ENCODE assay signal across 10 cellular contexts in the genomic region with DNA sequence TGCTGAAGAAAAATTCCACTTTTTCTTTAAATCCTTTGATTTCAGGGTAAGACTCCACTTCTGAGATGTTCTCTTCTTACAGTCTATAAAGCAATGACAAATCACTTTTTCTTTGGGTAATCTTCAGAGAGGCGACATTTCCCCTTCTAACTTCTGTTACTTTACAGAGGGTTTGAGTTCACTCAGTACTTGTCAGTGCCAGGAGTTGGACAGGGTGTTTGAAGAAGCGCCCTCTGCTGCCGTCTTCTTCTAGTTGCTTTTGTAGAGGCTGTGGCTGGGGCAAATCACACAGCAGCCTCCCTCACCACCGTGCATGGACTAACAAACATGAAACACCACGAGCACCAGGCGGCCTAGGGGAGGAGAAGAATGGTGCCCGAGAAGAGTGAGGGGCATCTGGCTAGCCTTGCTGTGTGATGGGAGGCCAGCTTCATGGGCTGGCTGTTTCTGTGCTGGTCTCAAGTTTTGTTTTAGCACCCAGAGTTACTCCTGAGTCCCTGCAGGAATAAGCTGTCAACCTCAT. TPM values are rescaled to one million over a fixed set of nuclear protein-coding genes. Genes with fewer than 3 reads are reported as not detected.
DNase-seq lines count a peak whose midpoint lies in the region; ATAC-seq and TF ChIP-seq lines count a peak whose summit lies in the region.
"Had no signal": no experiment of that assay in that cellular context is flagged by ENCODE, and none has a peak within 500 bp of the region (broad histone marks: within the 10 kb centered on the region; RNA-seq: fewer than 3 reads in every experiment).

A gene with protein sequence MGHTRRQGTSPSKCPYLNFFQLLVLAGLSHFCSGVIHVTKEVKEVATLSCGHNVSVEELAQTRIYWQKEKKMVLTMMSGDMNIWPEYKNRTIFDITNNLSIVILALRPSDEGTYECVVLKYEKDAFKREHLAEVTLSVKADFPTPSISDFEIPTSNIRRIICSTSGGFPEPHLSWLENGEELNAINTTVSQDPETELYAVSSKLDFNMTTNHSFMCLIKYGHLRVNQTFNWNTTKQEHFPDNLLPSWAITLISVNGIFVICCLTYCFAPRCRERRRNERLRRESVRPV (minus strand): TSS at position 174 of the 523 bp plus-strand sequence. CDS start 1,886 bp downstream, outside the sequence.

- in situ Hi-C loops in IMR-90 (cut with MboI; ENCODE audit: low sequenced_read_pairs): no loop called here

- TF ChIP-seq POLR2A in IMR-90 (IDR thresholded peaks at IDR 0.05; ENCODE audit: low read depth, low read length) (no peak), body of pancreas (IDR thresholded peaks at IDR 0.05) (no peak)

- H3K9me3 ChIP-seq in IMR-90 (ENCODE audit: control insufficient read depth, insufficient read depth, low read length) (no peaks in the 10 kb centered on the region), T-helper 17 cell (ENCODE audit: control insufficient read depth, low read length, poor library complexity, severe bottlenecking) (no peaks in the 10 kb centered on the region), body of pancreas (no peaks in the 10 kb centered on the region)

- dilution Hi-C loops in IMR-90 (cut with HindIII; ENCODE audit: low sequenced_read_pairs, unreplicated experiment): no loop called here

- intact Hi-C loops in IMR-90 (cut with micrococcal nuclease) (no loop called here), body of pancreas (cut with DNase I) (no loop called here)

- H4K20me1 ChIP-seq in IMR-90 (ENCODE audit: insufficient read depth, low read length): no peaks in the 10 kb centered on the region
- H4K20me1 ChIP-seq: BLaER1 had no signal

- no peak within 1 kb of the TSS for H2BK120ac ChIP-seq in IMR-90 (ENCODE audit: low read depth, low read length)

- H4K8ac ChIP-seq in IMR-90 (ENCODE audit: low read depth in 2 of 2, low read length in 2 of 2): no peak within 1 kb of the TSS

- no peak within 1 kb of the TSS for H4K91ac ChIP-seq in IMR-90 (ENCODE audit: insufficient read depth, low read depth, low read length)

- H3K27me3 Mint-ChIP-seq in T-helper 17 cell: no peaks in the 10 kb centered on the region

- H3K79me1 ChIP-seq in IMR-90 (ENCODE audit: low read depth in 1 of 2, low read length in 2 of 2): no peaks in the 10 kb centered on the region

- H4K5ac ChIP-seq in IMR-90 (ENCODE audit: low read depth, low read length): no peak within 1 kb of the TSS

- DNase-seq in NCI-H1105 treated with DMSO at 0.1 percent for 48 hours (lab: John Stamatoyannopoulos, UW) (peak; percentile 11), NCI-H1105 (lab: John Stamatoyannopoulos, UW) (no peak), IMR-90 (peak; percentile 38), T-helper 17 cell (peak; percentile 29 to 53 (median 42)), body of pancreas (peak; percentile 66 to 79 (median 73)), left lobe of liver (ENCODE audit: low spot score) (peak; percentile 58), stromal cell of bone marrow (ENCODE audit: low read depth) (peak; percentile 15)

- CTCF ChIA-PET in IMR-90 (lab: Yijun Ruan, JAX): no interaction called here

- BruUV-seq in IMR-90 (replicated peaks; lab: Mats Ljungman, UMichigan): no TSS peak

- H3K27me3 ChIP-seq in IMR-90 (ENCODE audit: control insufficient read depth, insufficient read depth, low read length) (peaks cover 25% of the 10 kb centered on the region), body of pancreas (no peaks in the 10 kb centered on the region)
- H3K27me3 ChIP-seq: BLaER1 had no signal

- no peak within 1 kb of the TSS for H2AK9ac ChIP-seq in IMR-90 (replicated peaks; ENCODE audit: low read depth, low read length, poor library complexity)

- H3K23ac ChIP-seq in IMR-90 (ENCODE audit: low read depth, low read length): no peak within 1 kb of the TSS

- H3K36me3 ChIP-seq in IMR-90 (ENCODE audit: control insufficient read depth, insufficient read depth, low read length) (no peaks in the 10 kb centered on the region), body of pancreas (replicated peaks in 1 of 2; ENCODE audit: insufficient read depth in 1 of 2, low read depth in 2 of 2) (no peaks in the 10 kb centered on the region)
- H3K36me3 ChIP-seq: BLaER1 had no signal

- no peak within 1 kb of the TSS for H2BK5ac ChIP-seq in IMR-90 (ENCODE audit: low read depth, low read length, poor library complexity, severe bottlenecking)

- H2BK20ac ChIP-seq in IMR-90 (ENCODE audit: low read depth, low read length): no peak within 1 kb of the TSS

- no peak within 1 kb of the TSS for H3K27ac ChIP-seq in IMR-90 (ENCODE audit: insufficient read depth, low read length)
- no peak within 1 kb of the TSS for H3K27ac ChIP-seq in body of pancreas
- H3K27ac ChIP-seq: BLaER1 had no signal

- peak within 1 kb of the TSS; percentile 95 for H3K27ac Mint-ChIP-seq in T-helper 17 cell

- no peak within 1 kb of the TSS for H3K4me2 ChIP-seq in IMR-90 (ENCODE audit: low read depth, low read length)
- H3K4me2 ChIP-seq: BLaER1 had no signal

- H3K56ac ChIP-seq in IMR-90 (ENCODE audit: extremely low read depth, insufficient read depth, low read length): no peak within 1 kb of the TSS

- TF ChIP-seq RAD21 in IMR-90 (IDR thresholded peaks at IDR 0.05; ENCODE audit: low read length): peak; percentile 21; the same call in 1 of the 2 replicates

- H3K4ac ChIP-seq in IMR-90 (ENCODE audit: low read depth, low read length): no peak within 1 kb of the TSS

- no peaks in the 10 kb centered on the region for H3K9me1 ChIP-seq in IMR-90 (ENCODE audit: insufficient read depth, low read length)

- WGBS in IMR-90 (ENCODE audit: extremely low coverage in 2 of 2, insufficient read length in 1 of 2), 2 experiments: no CpG with 5 or more reads among the region's 7 CpGs
- WGBS in body of pancreas, 2 donors: 6% methylated on average over 6 to 7 of the region's 7 CpGs

- ATAC-seq in GM21786 (IDR thresholded peaks at IDR 0.05; ENCODE audit: unreplicated experiment) (peak; percentile 43), IMR-90 (ENCODE audit: low read depth) (peak; percentile 85), T-helper 17 cell (peak; percentile 56), body of pancreas (peak; percentile 65), left lobe of liver (peak; percentile 98)

- H3K36me3 Mint-ChIP-seq in T-helper 17 cell (ENCODE audit: low read depth): peaks cover 2% of the 10 kb centered on the region

- no peak within 1 kb of the TSS for H2AK5ac ChIP-seq in IMR-90 (ENCODE audit: low read depth, low read length)

- TF ChIP-seq CTCF in IMR-90 (conservative IDR thresholded peaks at IDR 0.05; ENCODE audit: low read depth, low read length) (0 out of 2 replicates have a peak, but pooled peaks have one; percentile 27), body of pancreas (IDR thresholded peaks at IDR 0.05) (peak in 5 of 7 experiments; percentile 23 to 56 (median 44))

- peaks cover 50% of the 10 kb centered on the region for H3K4me1 Mint-ChIP-seq in T-helper 17 cell

- H3K18ac ChIP-seq in IMR-90 (ENCODE audit: low read depth, low read length): no peak within 1 kb of the TSS

- H3K4me1 ChIP-seq in IMR-90 (ENCODE audit: control insufficient read depth, insufficient read depth, low read length) (no peaks in the 10 kb centered on the region), body of pancreas (no peaks in the 10 kb centered on the region)

- peak within 1 kb of the TSS; percentile 72 for H2AFZ ChIP-seq in IMR-90 (replicated peaks; ENCODE audit: low read length, poor library complexity)

- no peak within 1 kb of the TSS for H3K4me3 ChIP-seq in IMR-90 (ENCODE audit: insufficient read depth, low read depth, low read length)
- H3K4me3 ChIP-seq in body of pancreas: no peak within 1 kb of the TSS
- H3K4me3 ChIP-seq: BLaER1 had no signal

- H3K4me3 Mint-ChIP-seq in T-helper 17 cell: peak within 1 kb of the TSS; percentile 79

- POLR2A ChIA-PET in IMR-90 (lab: Charles Lee; ENCODE audit: unreplicated experiment): interaction anchor here (0.6 kb wide), 1 partner anchor 61 kb away, joined by 5 read pairs; a partner anchor contains a TSS

- no peak within 1 kb of the TSS for H3K14ac ChIP-seq in IMR-90 (replicated peaks; ENCODE audit: low read depth, low read length)

- no peak within 1 kb of the TSS for H2BK15ac ChIP-seq in IMR-90 (ENCODE audit: low read depth, low read length)

- no peak within 1 kb of the TSS for H3K9ac ChIP-seq in IMR-90 (ENCODE audit: low read depth, low read length)
- H3K9ac ChIP-seq: BLaER1 had no signal

TF ChIP-seq in IMR-90, 13 proteins besides CTCF, POLR2A, EP300 and RAD21:
- TF ChIP-seq MAZ (IDR thresholded peaks at IDR 0.05; ENCODE audit: borderline replicate concordance, low read depth, low read length) (no peak), MAFK (IDR thresholded peaks at IDR 0.05; ENCODE audit: low read depth, low read length) (no peak), CHD1 (IDR thresholded peaks at IDR 0.05; ENCODE audit: low read depth, low read length) (no peak), FOS (IDR thresholded peaks at IDR 0.05; ENCODE audit: low read depth, low read length) (no peak), NFE2L2 (IDR thresholded peaks at IDR 0.05; ENCODE audit: low read depth, low read length) (no peak), RCOR1 (IDR thresholded peaks at IDR 0.05; ENCODE audit: insufficient replicate concordance, low read length) (no peak), RFX5 (IDR thresholded peaks at IDR 0.05; ENCODE audit: low read depth, low read length) (no peak), BHLHE40 (IDR thresholded peaks at IDR 0.05; ENCODE audit: low read depth, low read length) (no peak), SMC3 (IDR thresholded peaks at IDR 0.05; ENCODE audit: low read depth, low read length) (no peak), MXI1 (IDR thresholded peaks at IDR 0.05; ENCODE audit: borderline replicate concordance, low read depth, low read length) (no peak)
- TF ChIP-seq, protein P1, sequence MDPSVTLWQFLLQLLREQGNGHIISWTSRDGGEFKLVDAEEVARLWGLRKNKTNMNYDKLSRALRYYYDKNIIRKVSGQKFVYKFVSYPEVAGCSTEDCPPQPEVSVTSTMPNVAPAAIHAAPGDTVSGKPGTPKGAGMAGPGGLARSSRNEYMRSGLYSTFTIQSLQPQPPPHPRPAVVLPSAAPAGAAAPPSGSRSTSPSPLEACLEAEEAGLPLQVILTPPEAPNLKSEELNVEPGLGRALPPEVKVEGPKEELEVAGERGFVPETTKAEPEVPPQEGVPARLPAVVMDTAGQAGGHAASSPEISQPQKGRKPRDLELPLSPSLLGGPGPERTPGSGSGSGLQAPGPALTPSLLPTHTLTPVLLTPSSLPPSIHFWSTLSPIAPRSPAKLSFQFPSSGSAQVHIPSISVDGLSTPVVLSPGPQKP (IDR thresholded peaks at IDR 0.05; ENCODE audit: borderline replicate concordance, low read depth, low read length): no peak

RNA-seq across cellular contexts. Expression of the gene that starts here (rescaled TPM):
- total RNA-seq in IMR-90 (2012; rRNA removed): not detected in 2 replicates
- not detected in 2 replicates for polyA plus RNA-seq in IMR-90 (2012; rRNA removed)
- not detected in 2 replicates for polyA plus RNA-seq in IMR-90 (2012; cell fraction: cytosol; rRNA removed)
- not detected in 2 replicates for polyA plus RNA-seq in IMR-90 (2012; cell fraction: nucleus; rRNA removed; ENCODE audit: low replicate concordance)
- total RNA-seq in T-helper 17 cell: 10 to 100 TPM; 13.9 to 14.1 TPM
- total RNA-seq in body of pancreas: under 1 TPM in 1 of 2 donors, not detected in 1; 0.26 TPM
- total RNA-seq in left lobe of liver: 0.23 TPM
- total RNA-seq: lower leg skin had no signal

Comparison
In these comparisons a context has a peak if more than half of its experiments do, and no peak if none do; other contexts are left out.
1. RNA of the gene that starts here (total RNA-seq): 13.9 to 14.1 TPM in T-helper 17 cell; 0.26 TPM in body of pancreas, 0.23 TPM in left lobe of liver (single experiment) and not detected in IMR-90; every median in the first group is over 10 times any median in the second.
2. Peak in DNase-seq and ATAC-seq in IMR-90; RNA of the gene not detected or under 1 TPM.
3. Peak in DNase-seq and ATAC-seq in body of pancreas; RNA of the gene not detected or under 1 TPM.
4. Peak in DNase-seq and ATAC-seq in left lobe of liver; RNA of the gene not detected or under 1 TPM.
5. ATAC-seq: peak in every context shown above with its lines; median percentile 98 in left lobe of liver; 85 in IMR-90; 65 in body of pancreas; 56 in T-helper 17 cell; 43 in GM21786.